In genomic region chr5:57174128-57174849, GRCh38 we compare ENCODE assay signal across 1 cellular context.
TF ChIP-seq lines count a peak whose summit lies in the region.

No MANE protein-coding gene starts in this region.

TF ChIP-seq in H1, 55 proteins besides CTCF, POLR2A, EP300 and RAD21 (continued from another document):
- TF ChIP-seq CTBP2 (IDR thresholded peaks at IDR 0.05; ENCODE audit: borderline replicate concordance, insufficient read depth, insufficient read length, low read length) (no peak), SUZ12 (IDR thresholded peaks at IDR 0.05; ENCODE audit: low read length) (no peak), EZH2 (IDR thresholded peaks at IDR 0.05; ENCODE audit: low read depth, low read length, severe bottlenecking) (no peak)
